ENCODE assay signal across 8 cellular contexts in genomic region chr9:133355881-133356357, GRCh38. TPM values are rescaled to one million over a fixed set of nuclear protein-coding genes. Genes with fewer than 3 reads are reported as not detected.
DNase-seq lines count a peak whose midpoint lies in the region; ATAC-seq and FAIRE-seq lines count a peak whose summit lies in the region.

No MANE protein-coding gene starts in this region.

- DNase-seq in EH (ENCODE audit: low read depth) (peak; percentile 28), NOMO-1 treated with dmso at 0.1 percent for 144 hours (lab: John Stamatoyannopoulos, UW; ENCODE audit: unreplicated experiment) (peak; percentile 13), RPMI8226 (no peak), NCI-H2227 (lab: John Stamatoyannopoulos, UW; ENCODE audit: unreplicated experiment) (no peak), RCC 7860 (ENCODE audit: low spot score) (no peak)
- no peak for DNase-seq in naive thymus-derived CD4-positive, alpha-beta T cell

- peaks cover 8% of the 10 kb centered on the region for H3K4me1 ChIP-seq in ectodermal cell (ENCODE audit: control insufficient read depth, insufficient read depth, low read length)
- peaks cover 12 to 28% of the 10 kb centered on the region in 2 donors for H3K4me1 ChIP-seq in naive thymus-derived CD4-positive, alpha-beta T cell (ENCODE audit: control insufficient read depth in 2 of 2, insufficient read depth in 2 of 2, low read length in 2 of 2)

- no peak for FAIRE-seq in RCC 7860 (lab: Jason Lieb, UNC)

- peaks cover 20 to 42% (median 28%) of the 10 kb centered on the region in 7 donors for H3K4me1 Mint-ChIP-seq in naive thymus-derived CD4-positive, alpha-beta T cell

- POLR2A ChIA-PET in naive thymus-derived CD4-positive, alpha-beta T cell (lab: Charles Lee), result interaction anchor here (0.6 to 10.5 kb wide), 11 partner anchors 9 to 809 kb away, joined by 3 to 185 read pairs (median 5); partner anchors contain the start of genes CACFD1, GTF3C5, MED22 and RNU6ATAC

- H3K27ac Mint-ChIP-seq in naive thymus-derived CD4-positive, alpha-beta T cell, result peak overlapping the region; percentile 72 to 91 (median 84)

- CTCF ChIA-PET in naive thymus-derived CD4-positive, alpha-beta T cell (lab: Charles Lee), result interaction anchor here (0.7 to 1.3 kb wide), 5 partner anchors 8 to 171 kb away, joined by 3 to 11 read pairs (median 4); partner anchors contain the start of genes MED22 and RPL7A

- intact Hi-C loops in naive thymus-derived CD4-positive, alpha-beta T cell (cut with micrococcal nuclease), result loop anchor here (1.0 to 5.0 kb wide), 12 partner anchors 8 to 234 kb away; partner anchors contain the start of genes MED22 (in 2 of the 2), RPL7A (in 2 of the 2), SLC2A6 (in 2 of the 2) and STKLD1 (in 2 of the 2)

- peaks cover 0 to 29% (median 15%) of the 10 kb centered on the region in 5 donors for H3K36me3 Mint-ChIP-seq in naive thymus-derived CD4-positive, alpha-beta T cell

- WGBS in ectodermal cell, 2 experiments, result 1 to 2% methylated on average over 31 of the region's 31 CpGs

- peak overlapping the region; percentile 80 to 94 (median 89) for H3K4me3 Mint-ChIP-seq in naive thymus-derived CD4-positive, alpha-beta T cell

- ATAC-seq in GM21825 (IDR thresholded peaks at IDR 0.05; ENCODE audit: unreplicated experiment), result peak; percentile 25
- peak; percentile 55 for ATAC-seq in naive thymus-derived CD4-positive, alpha-beta T cell

- peak overlapping the region; percentile 82 for H3K4me3 ChIP-seq in ectodermal cell (ENCODE audit: insufficient read depth, low read depth, low read length)
- H3K4me3 ChIP-seq in naive thymus-derived CD4-positive, alpha-beta T cell (ENCODE audit: low read length), result peak overlapping the region; percentile 63

- no peaks in the 10 kb centered on the region for H3K27me3 ChIP-seq in ectodermal cell (ENCODE audit: control insufficient read depth, insufficient read depth, low read length, poor library complexity, severe bottlenecking)
- H3K27me3 ChIP-seq in naive thymus-derived CD4-positive, alpha-beta T cell (ENCODE audit: control insufficient read depth in 2 of 2, insufficient read depth in 2 of 2, low read length in 2 of 2), result no peaks in the 10 kb centered on the region

- no peak overlapping the region for H3K27ac ChIP-seq in ectodermal cell (ENCODE audit: insufficient read depth, low read depth, low read length, poor library complexity, severe bottlenecking)
- H3K27ac ChIP-seq in naive thymus-derived CD4-positive, alpha-beta T cell (ENCODE audit: low read depth, low read length), result peak overlapping the region; percentile 91

- H3K36me3 ChIP-seq in ectodermal cell (ENCODE audit: control insufficient read depth, insufficient read depth, low read length), result peaks cover 17% of the 10 kb centered on the region
- H3K36me3 ChIP-seq in naive thymus-derived CD4-positive, alpha-beta T cell (ENCODE audit: control insufficient read depth in 2 of 3, insufficient read depth in 3 of 3, low read length in 3 of 3), result peaks cover 15 to 76% (median 18%) of the 10 kb centered on the region in 3 experiments

- no peaks in the 10 kb centered on the region for H3K9me3 Mint-ChIP-seq in naive thymus-derived CD4-positive, alpha-beta T cell

- H3K27me3 Mint-ChIP-seq in naive thymus-derived CD4-positive, alpha-beta T cell, result no peaks in the 10 kb centered on the region

- no peaks in the 10 kb centered on the region for H3K9me3 ChIP-seq in ectodermal cell (ENCODE audit: control insufficient read depth, low read length)
- H3K9me3 ChIP-seq in naive thymus-derived CD4-positive, alpha-beta T cell (ENCODE audit: control insufficient read depth in 2 of 3, low read length in 3 of 3), result no peaks in the 10 kb centered on the region

RNA-seq across cellular contexts. Expression of gene SURF1, which starts 0.4 kb away (rescaled TPM):
- polyA plus RNA-seq in ectodermal cell (2013, experiment 1 of 4), result 32.7 TPM
- 42.1 TPM for polyA plus RNA-seq in ectodermal cell (2013, experiment 2 of 4)
- polyA plus RNA-seq in ectodermal cell (2013, experiment 3 of 4), result 33.4 TPM
- polyA plus RNA-seq in ectodermal cell (2013, experiment 4 of 4), result 38.6 TPM
- total RNA-seq in naive thymus-derived CD4-positive, alpha-beta T cell, result 10 to 100 TPM; 40.5 to 53.5 (median 47.9) TPM
- 100 to 1,000 TPM in 1 of 2 donors, 10 to 100 TPM in 1; 96.1 to 128 TPM for polyA plus RNA-seq in naive thymus-derived CD4-positive, alpha-beta T cell

RNA-seq across cellular contexts. Expression of gene SURF2, which starts 0.4 kb away (rescaled TPM):
- 23.1 TPM for polyA plus RNA-seq in ectodermal cell (2013, experiment 1 of 4)
- 24.9 TPM for polyA plus RNA-seq in ectodermal cell (2013, experiment 2 of 4)
- polyA plus RNA-seq in ectodermal cell (2013, experiment 3 of 4), result 33.5 TPM
- 30.2 TPM for polyA plus RNA-seq in ectodermal cell (2013, experiment 4 of 4)
- total RNA-seq in naive thymus-derived CD4-positive, alpha-beta T cell, result 10 to 100 TPM; 15.0 to 23.5 (median 15.6) TPM
- polyA plus RNA-seq in naive thymus-derived CD4-positive, alpha-beta T cell, result 10 to 100 TPM; 28.1 to 44.5 TPM

RNA-seq across cellular contexts. Expression of gene RPL7A, which starts 7.9 kb away (rescaled TPM):
- polyA plus RNA-seq in ectodermal cell (2013, experiment 1 of 4), result 3,120 TPM
- polyA plus RNA-seq in ectodermal cell (2013, experiment 2 of 4), result 3,038 TPM
- polyA plus RNA-seq in ectodermal cell (2013, experiment 3 of 4), result 2,837 TPM
- 3,214 TPM for polyA plus RNA-seq in ectodermal cell (2013, experiment 4 of 4)
- 1,000 to 10,000 TPM; 2,002 to 2,815 (median 2,428) TPM for total RNA-seq in naive thymus-derived CD4-positive, alpha-beta T cell
- polyA plus RNA-seq in naive thymus-derived CD4-positive, alpha-beta T cell, result 1,000 to 10,000 TPM; 1,347 to 1,421 TPM

RNA-seq across cellular contexts. Expression of gene MED22, which starts 8.0 kb away (rescaled TPM):
- 62.8 TPM for polyA plus RNA-seq in ectodermal cell (2013, experiment 1 of 4)
- 56.6 TPM for polyA plus RNA-seq in ectodermal cell (2013, experiment 2 of 4)
- 48.5 TPM for polyA plus RNA-seq in ectodermal cell (2013, experiment 3 of 4)
- 47.2 TPM for polyA plus RNA-seq in ectodermal cell (2013, experiment 4 of 4)
- 10 to 100 TPM; 26.5 to 44.6 (median 32.8) TPM for total RNA-seq in naive thymus-derived CD4-positive, alpha-beta T cell
- 10 to 100 TPM; 13.5 to 20.2 TPM for polyA plus RNA-seq in naive thymus-derived CD4-positive, alpha-beta T cell

RNA-seq across cellular contexts. Expression of gene SURF6, which starts 19.9 kb away (rescaled TPM):
- polyA plus RNA-seq in ectodermal cell (2013, experiment 1 of 4), result 23.5 TPM
- polyA plus RNA-seq in ectodermal cell (2013, experiment 2 of 4), result 22.9 TPM
- polyA plus RNA-seq in ectodermal cell (2013, experiment 3 of 4), result 19.8 TPM
- 23.5 TPM for polyA plus RNA-seq in ectodermal cell (2013, experiment 4 of 4)
- total RNA-seq in naive thymus-derived CD4-positive, alpha-beta T cell, result 10 to 100 TPM; 15.4 to 33.5 (median 23.4) TPM
- 10 to 100 TPM in 1 of 2 donors, 1 to 10 TPM in 1; 9.8 to 18.7 TPM for polyA plus RNA-seq in naive thymus-derived CD4-positive, alpha-beta T cell

Comparison
In these comparisons a context has a peak if more than half of its experiments do, and no peak if none do; other contexts are left out.
1. DNase-seq: peak in EH (single experiment) and NOMO-1 treated with dmso at 0.1 percent for 144 hours (single experiment); none in naive thymus-derived CD4-positive, alpha-beta T cell (0 of 9), RPMI8226 (single experiment), NCI-H2227 (single experiment) and RCC 7860 (single experiment).